In genomic region chr6:25061289-25061945, GRCh38 we compare ENCODE assay signal across 14 cellular contexts.
A peak's percentile ranks its signal among the peaks of the same experiment; 100 is the strongest.
DNase-seq lines count a peak whose midpoint lies in the region; ATAC-seq and TF ChIP-seq lines count a peak whose summit lies in the region.
"Had no signal": no experiment of that assay in that cellular context is flagged by ENCODE, and none has a peak within 500 bp of the region (broad histone marks: within the 10 kb centered on the region; RNA-seq: fewer than 3 reads in every experiment).

No MANE protein-coding gene starts in this region.

- H4K91ac ChIP-seq in mesenchymal stem cell (ENCODE audit: low read length) = no peak overlapping the region

- in situ Hi-C loops in HAP-1 (cut with MboI; ENCODE audit: low sequenced_read_pairs) = loop anchor here (25.0 kb wide), 1 partner anchor 199 kb away; no protein-coding TSS in a partner anchor

- H2BK5ac ChIP-seq in mesenchymal stem cell (ENCODE audit: low read depth, low read length, poor library complexity, severe bottlenecking) = no peak overlapping the region

- intact Hi-C loops in uterus (cut with DNase I; ENCODE audit: low total_unique reads) = no loop called here

- H3K9me3 Mint-ChIP-seq in activated CD4-positive, alpha-beta memory T cell treated with anti-CD3 and anti-CD28 coated beads, Interleukin-2, amount 10 ng/mL, durations not matched to agents 7 days and 5 days = no peaks in the 10 kb centered on the region
- H3K9me3 Mint-ChIP-seq: activated naive CD4-positive, alpha-beta T cell treated with anti-CD3 and anti-CD28 coated beads for 36 hours; immature natural killer cell had no signal

- DNase-seq in HAP-1 (ENCODE audit: low spot score in 2 of 2) = peak; percentile 28 to 49
- peak; percentile 58 for DNase-seq in choroid plexus epithelial cell (ENCODE audit: low read depth)
- DNase-seq in mesenchymal stem cell = no peak
- no peak for DNase-seq in uterus
- DNase-seq in activated CD4-positive, alpha-beta memory T cell treated with anti-CD3 and anti-CD28 coated beads, Interleukin-2, amount 10 ng/mL, durations not matched to agents 7 days and 5 days = no peak
- no peak for DNase-seq in left lobe of liver (ENCODE audit: low spot score)
- DNase-seq: activated naive CD4-positive, alpha-beta T cell treated with anti-CD3 and anti-CD28 coated beads for 36 hours; Calu3; central memory CD4-positive, alpha-beta T cell; immature natural killer cell; NCI-H1417 treated with DMSO at 0.1 percent for 48 hours; NCI-H524 treated with DMSO at 0.1 percent for 48 hours; sigmoid colon had no signal

- H3K36me3 Mint-ChIP-seq in activated CD4-positive, alpha-beta memory T cell treated with anti-CD3 and anti-CD28 coated beads, Interleukin-2, amount 10 ng/mL, durations not matched to agents 7 days and 5 days (ENCODE audit: low read depth) = no peaks in the 10 kb centered on the region
- H3K36me3 Mint-ChIP-seq: immature natural killer cell had no signal

- peaks cover 24% of the 10 kb centered on the region for H3K4me1 Mint-ChIP-seq in activated CD4-positive, alpha-beta memory T cell treated with anti-CD3 and anti-CD28 coated beads, Interleukin-2, amount 10 ng/mL, durations not matched to agents 7 days and 5 days

- H3K27me3 ChIP-seq in HAP-1 (ENCODE audit: low read depth) (no peaks in the 10 kb centered on the region), mesenchymal stem cell (ENCODE audit: control insufficient read depth in 1 of 2, insufficient read depth in 1 of 2, low read length in 2 of 2) (no peaks in the 10 kb centered on the region), uterus (no peaks in the 10 kb centered on the region)
- H3K27me3 ChIP-seq: sigmoid colon had no signal

- peak overlapping the region; percentile 59 for H3K9ac ChIP-seq in mesenchymal stem cell (ENCODE audit: low read length)

- no peaks in the 10 kb centered on the region for H3K79me1 ChIP-seq in mesenchymal stem cell (replicated peaks; ENCODE audit: low read length, poor library complexity, severe bottlenecking)

- H3K4me3 Mint-ChIP-seq in activated CD4-positive, alpha-beta memory T cell treated with anti-CD3 and anti-CD28 coated beads, Interleukin-2, amount 10 ng/mL, durations not matched to agents 7 days and 5 days = no peak overlapping the region
- H3K4me3 Mint-ChIP-seq: activated naive CD4-positive, alpha-beta T cell treated with anti-CD3 and anti-CD28 coated beads for 36 hours; immature natural killer cell had no signal

- no peak overlapping the region for H2BK120ac ChIP-seq in mesenchymal stem cell (ENCODE audit: low read depth, low read length)

- H3K23ac ChIP-seq in mesenchymal stem cell (ENCODE audit: low read length in 2 of 2) = no peak overlapping the region

- CTCF ChIA-PET in activated CD4-positive, alpha-beta memory T cell treated with anti-CD3 and anti-CD28 coated beads, Interleukin-2, amount 10 ng/mL, durations not matched to agents 7 days and 5 days (lab: Charles Lee) = interaction anchor here (1.0 to 4.4 kb wide), 6 partner anchors 9 to 81 kb away, joined by 3 to 26 read pairs (median 8); no protein-coding TSS in a partner anchor

- H3K14ac ChIP-seq in mesenchymal stem cell (ENCODE audit: low read length in 2 of 2) = no peak overlapping the region

- peak overlapping the region in 1 of 2 experiments; percentile 48 for H3K18ac ChIP-seq in mesenchymal stem cell (ENCODE audit: low read depth in 1 of 2, low read length in 2 of 2)

- no peaks in the 10 kb centered on the region for H3K36me3 ChIP-seq in HAP-1 (replicated peaks)
- H3K36me3 ChIP-seq in mesenchymal stem cell (ENCODE audit: control insufficient read depth in 1 of 2, insufficient read depth in 2 of 2, low read depth in 1 of 2, low read length in 2 of 2) = no peaks in the 10 kb centered on the region
- no peaks in the 10 kb centered on the region for H3K36me3 ChIP-seq in uterus
- H3K36me3 ChIP-seq: sigmoid colon had no signal

- peak overlapping the region in 1 of 2 experiments; percentile 78 for H2BK12ac ChIP-seq in mesenchymal stem cell (ENCODE audit: low read length in 2 of 2)

- H2BK15ac ChIP-seq in mesenchymal stem cell (ENCODE audit: low read depth, poor library complexity, severe bottlenecking) = no peak overlapping the region

- ATAC-seq in left lobe of liver (no peak), GM21423 (IDR thresholded peaks at IDR 0.05; ENCODE audit: unreplicated experiment) (no peak)

- TF ChIP-seq POLR2A in uterus (IDR thresholded peaks at IDR 0.05) = no peak

- TF ChIP-seq CTCF in choroid plexus epithelial cell (conservative IDR thresholded peaks at IDR 0.05; ENCODE audit: low read depth, low read length) (no peak), uterus (IDR thresholded peaks at IDR 0.05) (no peak)

- H2AK5ac ChIP-seq in mesenchymal stem cell (ENCODE audit: low read length, severe bottlenecking) = no peak overlapping the region

- no peak overlapping the region for H2AFZ ChIP-seq in mesenchymal stem cell (ENCODE audit: low read depth, low read length)

- H3K27ac ChIP-seq in mesenchymal stem cell (ENCODE audit: low read length, poor library complexity, severe bottlenecking) (peak overlapping the region; percentile 5), uterus (peak overlapping the region; percentile 22 to 34)
- H3K27ac ChIP-seq: sigmoid colon had no signal

- POLR2A ChIA-PET in activated CD4-positive, alpha-beta memory T cell treated with anti-CD3 and anti-CD28 coated beads, Interleukin-2, amount 10 ng/mL, durations not matched to agents 7 days and 5 days (lab: Charles Lee) = interaction anchor here (0.8 to 3.3 kb wide), 6 partner anchors 9 to 340 kb away, joined by 3 to 15 read pairs (median 4); no protein-coding TSS in a partner anchor

- H3K4me3 ChIP-seq in HAP-1 (no peak overlapping the region), choroid plexus epithelial cell (ENCODE audit: low read depth, low read length) (no peak overlapping the region), mesenchymal stem cell (ENCODE audit: insufficient read depth in 1 of 2, low read depth in 1 of 2, low read length in 2 of 2) (no peak overlapping the region), uterus (no peak overlapping the region)
- H3K4me3 ChIP-seq: sigmoid colon had no signal

- H3K4me1 ChIP-seq in HAP-1 (peaks cover 10% of the 10 kb centered on the region), mesenchymal stem cell (ENCODE audit: control insufficient read depth, insufficient read depth, low read depth, low read length) (peaks cover 4% of the 10 kb centered on the region), uterus (no peaks in the 10 kb centered on the region)
- H3K4me1 ChIP-seq: sigmoid colon had no signal

- no peaks in the 10 kb centered on the region for H3K9me3 ChIP-seq in HAP-1
- H3K9me3 ChIP-seq in mesenchymal stem cell (ENCODE audit: control insufficient read depth, low read length) = peaks cover 5% of the 10 kb centered on the region
- no peaks in the 10 kb centered on the region for H3K9me3 ChIP-seq in uterus
- H3K9me3 ChIP-seq: sigmoid colon had no signal

- no peaks in the 10 kb centered on the region for H3K27me3 Mint-ChIP-seq in activated CD4-positive, alpha-beta memory T cell treated with anti-CD3 and anti-CD28 coated beads, Interleukin-2, amount 10 ng/mL, durations not matched to agents 7 days and 5 days

- H3K4me2 ChIP-seq in mesenchymal stem cell (ENCODE audit: low read length, poor library complexity, severe bottlenecking) = no peak overlapping the region

- H3K4ac ChIP-seq in mesenchymal stem cell (ENCODE audit: low read depth in 1 of 2, low read length in 2 of 2) = peak overlapping the region in 1 of 2 experiments; percentile 28

- WGBS in mesenchymal stem cell = 68% methylated on average over 4 of the region's 7 CpGs

- no peak overlapping the region for H3K27ac Mint-ChIP-seq in activated CD4-positive, alpha-beta memory T cell treated with anti-CD3 and anti-CD28 coated beads, Interleukin-2, amount 10 ng/mL, durations not matched to agents 7 days and 5 days
- H3K27ac Mint-ChIP-seq: activated naive CD4-positive, alpha-beta T cell treated with anti-CD3 and anti-CD28 coated beads for 36 hours; immature natural killer cell had no signal

- no peak overlapping the region for H4K8ac ChIP-seq in mesenchymal stem cell (ENCODE audit: low read length)

Comparison
In these comparisons a context has a peak if more than half of its experiments do, and no peak if none do; other contexts are left out.
1. DNase-seq: peak in HAP-1 (2 of 2) and choroid plexus epithelial cell (single experiment); none in mesenchymal stem cell (single experiment), uterus (0 of 2), activated CD4-positive, alpha-beta memory T cell treated with anti-CD3 and anti-CD28 coated beads, Interleukin-2, amount 10 ng/mL, durations not matched to agents 7 days and 5 days (single experiment) and left lobe of liver (single experiment).